In genomic region chrX:40543661-40544328, GRCh38 we compare ENCODE assay signal across 2 cellular contexts.
TF ChIP-seq lines count a peak whose summit lies in the region.

No MANE protein-coding gene starts in this region.

TF ChIP-seq in HCT116, 20 proteins besides CTCF, POLR2A, EP300 and RAD21 (continued from another document):
- TF ChIP-seq MAX (IDR thresholded peaks at IDR 0.05): no peak
- no peak for TF ChIP-seq ELF1 (IDR thresholded peaks at IDR 0.05; ENCODE audit: borderline replicate concordance, low read depth)
- TF ChIP-seq ZBTB33 (IDR thresholded peaks at IDR 0.05; ENCODE audit: extremely low read depth, insufficient replicate concordance, low read length): no peak
- TF ChIP-seq POLR2AphosphoS5 (IDR thresholded peaks at IDR 0.05; ENCODE audit: low read depth, low read length): no peak
- TF ChIP-seq SRF (IDR thresholded peaks at IDR 0.05; ENCODE audit: low read depth): no peak

TF ChIP-seq in liver, 16 proteins besides CTCF, POLR2A, EP300 and RAD21 (continued from another document):
- TF ChIP-seq YY1 (IDR thresholded peaks at IDR 0.05) (no peak), ATF3 (IDR thresholded peaks at IDR 0.05) (no peak)
